In the genomic region with DNA sequence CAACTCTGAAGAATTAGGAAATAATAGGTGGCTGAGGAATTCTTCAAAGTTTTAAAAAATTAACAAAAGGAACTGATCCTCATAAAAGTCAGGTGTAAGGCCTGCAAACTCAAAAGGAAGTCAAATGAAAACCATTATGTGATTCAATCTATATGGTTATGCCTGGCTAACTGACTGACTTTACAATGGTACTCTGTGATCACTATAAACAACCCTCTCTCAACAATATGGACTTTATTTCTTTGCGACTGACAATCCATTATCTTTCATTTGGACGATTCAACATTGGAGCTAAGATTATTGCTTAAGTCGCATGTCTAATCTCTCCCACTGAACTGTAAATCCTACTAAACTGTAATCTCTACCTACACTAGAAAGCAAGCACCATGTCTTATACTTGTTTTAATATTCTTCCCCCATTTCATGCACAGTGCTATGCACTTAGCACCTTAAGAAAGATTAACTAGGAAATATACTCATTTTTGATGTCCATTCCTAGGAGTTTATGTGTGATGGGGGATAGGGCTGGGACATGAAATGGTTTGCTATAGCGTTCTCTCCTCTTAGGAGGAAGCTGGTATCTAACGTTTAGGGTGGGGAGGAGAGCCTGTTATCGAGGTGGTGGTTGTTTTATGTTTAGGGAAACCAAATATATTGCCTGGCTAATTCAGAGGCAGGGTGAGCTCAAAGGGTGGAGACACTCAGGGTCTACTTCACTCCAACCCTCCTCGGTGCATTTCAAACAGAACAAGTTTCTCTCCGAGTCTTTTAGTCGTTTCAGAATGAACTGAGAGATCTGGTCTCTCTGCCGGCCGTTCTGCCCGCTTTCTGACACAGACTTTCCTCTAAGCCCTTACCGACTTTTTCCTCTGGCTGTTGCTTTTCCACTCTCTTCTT, we compare ENCODE assay signal across 1 cellular context.
TF ChIP-seq lines count a peak whose summit lies in the region.

No MANE protein-coding gene starts in this region.

TF ChIP-seq in HCT116, 20 proteins besides CTCF, POLR2A, EP300 and RAD21 (continued from another document):
- TF ChIP-seq, protein P1, sequence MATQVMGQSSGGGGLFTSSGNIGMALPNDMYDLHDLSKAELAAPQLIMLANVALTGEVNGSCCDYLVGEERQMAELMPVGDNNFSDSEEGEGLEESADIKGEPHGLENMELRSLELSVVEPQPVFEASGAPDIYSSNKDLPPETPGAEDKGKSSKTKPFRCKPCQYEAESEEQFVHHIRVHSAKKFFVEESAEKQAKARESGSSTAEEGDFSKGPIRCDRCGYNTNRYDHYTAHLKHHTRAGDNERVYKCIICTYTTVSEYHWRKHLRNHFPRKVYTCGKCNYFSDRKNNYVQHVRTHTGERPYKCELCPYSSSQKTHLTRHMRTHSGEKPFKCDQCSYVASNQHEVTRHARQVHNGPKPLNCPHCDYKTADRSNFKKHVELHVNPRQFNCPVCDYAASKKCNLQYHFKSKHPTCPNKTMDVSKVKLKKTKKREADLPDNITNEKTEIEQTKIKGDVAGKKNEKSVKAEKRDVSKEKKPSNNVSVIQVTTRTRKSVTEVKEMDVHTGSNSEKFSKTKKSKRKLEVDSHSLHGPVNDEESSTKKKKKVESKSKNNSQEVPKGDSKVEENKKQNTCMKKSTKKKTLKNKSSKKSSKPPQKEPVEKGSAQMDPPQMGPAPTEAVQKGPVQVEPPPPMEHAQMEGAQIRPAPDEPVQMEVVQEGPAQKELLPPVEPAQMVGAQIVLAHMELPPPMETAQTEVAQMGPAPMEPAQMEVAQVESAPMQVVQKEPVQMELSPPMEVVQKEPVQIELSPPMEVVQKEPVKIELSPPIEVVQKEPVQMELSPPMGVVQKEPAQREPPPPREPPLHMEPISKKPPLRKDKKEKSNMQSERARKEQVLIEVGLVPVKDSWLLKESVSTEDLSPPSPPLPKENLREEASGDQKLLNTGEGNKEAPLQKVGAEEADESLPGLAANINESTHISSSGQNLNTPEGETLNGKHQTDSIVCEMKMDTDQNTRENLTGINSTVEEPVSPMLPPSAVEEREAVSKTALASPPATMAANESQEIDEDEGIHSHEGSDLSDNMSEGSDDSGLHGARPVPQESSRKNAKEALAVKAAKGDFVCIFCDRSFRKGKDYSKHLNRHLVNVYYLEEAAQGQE (IDR thresholded peaks at IDR 0.05; ENCODE audit: low read depth): no peak
- TF ChIP-seq EGR1 (IDR thresholded peaks at IDR 0.05; ENCODE audit: low read depth): no peak
- no peak for TF ChIP-seq CBX3 (IDR thresholded peaks at IDR 0.05; ENCODE audit: low read depth)
- TF ChIP-seq, protein P2, sequence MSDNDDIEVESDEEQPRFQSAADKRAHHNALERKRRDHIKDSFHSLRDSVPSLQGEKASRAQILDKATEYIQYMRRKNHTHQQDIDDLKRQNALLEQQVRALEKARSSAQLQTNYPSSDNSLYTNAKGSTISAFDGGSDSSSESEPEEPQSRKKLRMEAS (IDR thresholded peaks at IDR 0.05): no peak
- TF ChIP-seq, protein P3, sequence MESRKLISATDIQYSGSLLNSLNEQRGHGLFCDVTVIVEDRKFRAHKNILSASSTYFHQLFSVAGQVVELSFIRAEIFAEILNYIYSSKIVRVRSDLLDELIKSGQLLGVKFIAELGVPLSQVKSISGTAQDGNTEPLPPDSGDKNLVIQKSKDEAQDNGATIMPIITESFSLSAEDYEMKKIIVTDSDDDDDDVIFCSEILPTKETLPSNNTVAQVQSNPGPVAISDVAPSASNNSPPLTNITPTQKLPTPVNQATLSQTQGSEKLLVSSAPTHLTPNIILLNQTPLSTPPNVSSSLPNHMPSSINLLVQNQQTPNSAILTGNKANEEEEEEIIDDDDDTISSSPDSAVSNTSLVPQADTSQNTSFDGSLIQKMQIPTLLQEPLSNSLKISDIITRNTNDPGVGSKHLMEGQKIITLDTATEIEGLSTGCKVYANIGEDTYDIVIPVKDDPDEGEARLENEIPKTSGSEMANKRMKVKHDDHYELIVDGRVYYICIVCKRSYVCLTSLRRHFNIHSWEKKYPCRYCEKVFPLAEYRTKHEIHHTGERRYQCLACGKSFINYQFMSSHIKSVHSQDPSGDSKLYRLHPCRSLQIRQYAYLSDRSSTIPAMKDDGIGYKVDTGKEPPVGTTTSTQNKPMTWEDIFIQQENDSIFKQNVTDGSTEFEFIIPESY (IDR thresholded peaks at IDR 0.05; ENCODE audit: extremely low read depth, insufficient replicate concordance, low read length): no peak
- TF ChIP-seq CEBPB (IDR thresholded peaks at IDR 0.05; ENCODE audit: low read depth): no peak
